Comparison of ENCODE assay signal across 8 cellular contexts in genomic region chr9:135961277-135961705, GRCh38.
A peak's percentile ranks its signal among the peaks of the same experiment; 100 is the strongest.
DNase-seq lines count a peak whose midpoint lies in the region; ATAC-seq lines count a peak whose summit lies in the region.

TSS of gene UBAC1 (minus strand) at chr9:135961373. CDS start at chr9:135961162, 211 bp downstream.

- DNase-seq in AML-193 (lab: John Stamatoyannopoulos, UW) (peak; percentile 88 to 92), GM19240 (ENCODE audit: insufficient read length, low spot score) (peak; percentile 100), NCI-H524 (lab: John Stamatoyannopoulos, UW) (peak; percentile 94 to 98), kidney tubule cell (ENCODE audit: low spot score) (peak; percentile 96)
- DNase-seq in activated CD4-positive, alpha-beta T cell treated with anti-CD3 and anti-CD28 coated beads for 4 hours: peak; percentile 94 to 95
- peak; percentile 85 to 91 for DNase-seq in stimulated activated CD4-positive, alpha-beta T cell treated with anti-CD3 and anti-CD28 coated beads, Interleukin-1b, Interleukin-23, amount 100 ng/mL, for 1 hour (ENCODE audit: low read depth in 2 of 2)

- ATAC-seq in HG03457 (IDR thresholded peaks at IDR 0.05; ENCODE audit: unreplicated experiment): peak; percentile 74

- peak within 1 kb of the TSS; percentile 47 for H3K27ac ChIP-seq in cingulate gyrus (ENCODE audit: low read depth, low read length)

Comparison
In these comparisons a context has a peak if more than half of its experiments do, and no peak if none do; other contexts are left out.
1. Peak in every context shown above with its lines: DNase-seq, ATAC-seq and H3K27ac ChIP-seq.